ENCODE assay signal across 2 cellular contexts in genomic region chr9:94885854-94886447, GRCh38.
TF ChIP-seq lines count a peak whose summit lies in the region.

No MANE protein-coding gene starts in this region.

TF ChIP-seq in SK-N-SH, 30 proteins besides CTCF, POLR2A, EP300 and RAD21 (continued from another document):
- TF ChIP-seq REST (IDR thresholded peaks at IDR 0.05; ENCODE audit: low read depth, low read length) (no peak), MAX (IDR thresholded peaks at IDR 0.05; ENCODE audit: low read depth) (no peak), FOXJ3 (CRISPR knock-in tag; IDR thresholded peaks at IDR 0.05) (no peak), SIN3A (IDR thresholded peaks at IDR 0.05; ENCODE audit: borderline replicate concordance, low read depth, low read length) (no peak), MEF2A (IDR thresholded peaks at IDR 0.05; ENCODE audit: borderline replicate concordance, low read depth) (no peak), TEAD4 (IDR thresholded peaks at IDR 0.05; ENCODE audit: borderline replicate concordance, insufficient read depth) (no peak), CHD2 (IDR thresholded peaks at IDR 0.05; ENCODE audit: low read length, partially characterized antibody) (no peak), RFX5 (IDR thresholded peaks at IDR 0.05; ENCODE audit: low read length) (no peak), ELF1 (IDR thresholded peaks at IDR 0.05) (no peak), TAF1 (IDR thresholded peaks at IDR 0.05; ENCODE audit: borderline replicate concordance, low read depth, low read length) (no peak), NFIC (IDR thresholded peaks at IDR 0.05; ENCODE audit: borderline replicate concordance) (no peak), SMC3 (IDR thresholded peaks at IDR 0.05; ENCODE audit: low read depth, low read length) (no peak)

TF ChIP-seq in SK-N-SH treated with all-trans-retinoic acid at 6 μM for 48 hours, 23 proteins besides CTCF, POLR2A, EP300 and RAD21 (continued from another document):
- TF ChIP-seq POU6F1 (CRISPR knock-in tag; IDR thresholded peaks at IDR 0.05; ENCODE audit: borderline replicate concordance, low read depth): no peak
- no peak for TF ChIP-seq ZNF565 (CRISPR knock-in tag; conservative IDR thresholded peaks at IDR 0.05; ENCODE audit: low read depth)
- no peak for TF ChIP-seq ZFP30 (CRISPR knock-in tag; IDR thresholded peaks at IDR 0.05)
- no peak for TF ChIP-seq SNAI2 (CRISPR knock-in tag; IDR thresholded peaks at IDR 0.05)
- no peak for TF ChIP-seq ESRRG (CRISPR knock-in tag; IDR thresholded peaks at IDR 0.05)
- TF ChIP-seq RARB (CRISPR knock-in tag; IDR thresholded peaks at IDR 0.05): no peak
- no peak for TF ChIP-seq TSHZ2 (CRISPR knock-in tag; IDR thresholded peaks at IDR 0.05)
- no peak for TF ChIP-seq CREB5 (CRISPR knock-in tag; IDR thresholded peaks at IDR 0.05; ENCODE audit: low read depth)
- no peak for TF ChIP-seq ZC3H10 (CRISPR knock-in tag; IDR thresholded peaks at IDR 0.05)
- no peak for TF ChIP-seq TCF4 (CRISPR knock-in tag; IDR thresholded peaks at IDR 0.05; ENCODE audit: borderline replicate concordance)
- TF ChIP-seq CSRNP3 (CRISPR knock-in tag; IDR thresholded peaks at IDR 0.05): no peak
- no peak for TF ChIP-seq CSDC2 (CRISPR knock-in tag; IDR thresholded peaks at IDR 0.05)
TF ChIP-seq in SK-N-SH treated with all-trans-retinoic acid at 6 μM for 48 hours: peak in this region for 0.
